In the genomic region with DNA sequence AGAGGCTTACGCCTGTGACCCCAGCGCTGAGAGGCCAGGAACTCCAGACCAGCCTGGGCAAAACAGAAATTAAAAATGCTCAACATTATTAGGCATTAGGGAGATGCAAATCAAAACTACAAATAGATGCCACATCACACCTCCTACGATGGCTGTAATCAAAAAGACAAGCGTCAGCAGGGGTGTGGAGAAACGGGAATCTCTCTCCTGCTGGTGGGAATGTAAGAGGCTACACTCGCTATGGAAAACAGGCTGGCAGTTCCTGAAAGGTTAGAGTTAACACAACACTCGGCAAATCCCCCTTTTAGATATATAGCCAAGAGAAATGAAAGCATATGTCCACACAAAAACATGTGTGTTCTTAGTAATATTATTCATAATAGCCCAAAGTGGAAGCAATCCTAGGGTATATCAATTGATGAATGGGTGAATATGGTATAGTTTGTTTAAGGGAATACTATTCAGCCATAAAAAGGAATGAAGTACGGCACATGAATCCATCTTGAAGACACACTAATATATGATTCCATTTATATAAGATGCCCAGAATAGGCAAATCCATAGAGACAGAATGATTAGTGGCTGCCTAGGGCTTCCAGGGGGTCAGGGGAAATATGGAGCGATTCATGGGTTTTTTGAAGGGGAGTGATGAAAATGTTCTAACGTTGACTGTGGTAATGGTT, we compare ENCODE assay signal across 26 cellular contexts. TPM values are rescaled to one million over a fixed set of nuclear protein-coding genes. Genes with fewer than 3 reads are reported as not detected.
A peak's percentile ranks its signal among the peaks of the same experiment; 100 is the strongest.
DNase-seq lines count a peak whose midpoint lies in the region; ATAC-seq and TF ChIP-seq lines count a peak whose summit lies in the region.
"Had no signal": no experiment of that assay in that cellular context is flagged by ENCODE, and none has a peak within 500 bp of the region (broad histone marks: within the 10 kb centered on the region; RNA-seq: fewer than 3 reads in every experiment).

No MANE protein-coding gene starts in this region.

- H2AFZ ChIP-seq in mammary epithelial cell (ENCODE audit: low read depth, low read length), result no peak overlapping the region

- no peaks in the 10 kb centered on the region for H3K9me3 ChIP-seq in mammary epithelial cell (replicated peaks; ENCODE audit: insufficient read depth, low read length)
- H3K9me3 ChIP-seq in endodermal cell (ENCODE audit: control insufficient read depth, low read length), result no peaks in the 10 kb centered on the region
- no peaks in the 10 kb centered on the region for H3K9me3 ChIP-seq in body of pancreas
- H3K9me3 ChIP-seq: ascending aorta, left lung, MG63, tibial nerve had no signal

- no peaks in the 10 kb centered on the region for H3K27me3 ChIP-seq in mammary epithelial cell (ENCODE audit: insufficient read depth, low read length)
- H3K27me3 ChIP-seq in endodermal cell (ENCODE audit: control insufficient read depth, insufficient read depth, low read length, poor library complexity, severe bottlenecking), result no peaks in the 10 kb centered on the region
- no peaks in the 10 kb centered on the region for H3K27me3 ChIP-seq in body of pancreas
- H3K27me3 ChIP-seq: ascending aorta, MG63 had no signal

- no peak overlapping the region for H3K27ac ChIP-seq in mammary epithelial cell (ENCODE audit: insufficient read depth, low read depth, low read length)
- no peak overlapping the region for H3K27ac ChIP-seq in endodermal cell (ENCODE audit: low read depth, low read length)
- H3K27ac ChIP-seq in body of pancreas, result no peak overlapping the region
- H3K27ac ChIP-seq: ascending aorta, left lung, tibial nerve had no signal

- dilution Hi-C loops in mammary epithelial cell (cut with HindIII; ENCODE audit: low sequenced_read_pairs), result loop anchor here (5.0 kb wide), 2 partner anchors 72 to 107 kb away; no protein-coding TSS in a partner anchor

- CTCF ChIA-PET in MCF 10A (lab: Yijun Ruan, JAX) (interaction anchor here (0.7 kb wide), 1 partner anchor 33 kb away, joined by 4 read pairs; no protein-coding TSS in a partner anchor), mammary epithelial cell (lab: Charles Lee; ENCODE audit: low non-redundant PET) (no interaction called here), T-cell (lab: Charles Lee) (no interaction called here)

- H3K4me3 Mint-ChIP-seq in MCF 10A (ENCODE audit: unreplicated experiment), result peak overlapping the region; percentile 92
- H3K4me3 Mint-ChIP-seq in T-cell, result peak overlapping the region; percentile 5 to 74 (median 62)
- no peak overlapping the region for H3K4me3 Mint-ChIP-seq in endodermal cell
- peak overlapping the region; percentile 59 for H3K4me3 Mint-ChIP-seq in progenitor cell of endocrine pancreas (ENCODE audit: low read depth)

- peaks cover 17% of the 10 kb centered on the region for H3K4me1 ChIP-seq in mammary epithelial cell (ENCODE audit: insufficient read depth, low read length)
- no peaks in the 10 kb centered on the region for H3K4me1 ChIP-seq in endodermal cell (ENCODE audit: control insufficient read depth, insufficient read depth, low read length)
- peaks cover 14% of the 10 kb centered on the region for H3K4me1 ChIP-seq in body of pancreas

- POLR2A ChIA-PET in MCF 10A (lab: Yijun Ruan, JAX) (interaction anchor here (0.7 kb wide), 1 partner anchor 47 kb away, joined by 3 read pairs; no protein-coding TSS in a partner anchor), T-cell (lab: Charles Lee) (no interaction called here)

- H3K27me3 Mint-ChIP-seq in MCF 10A (ENCODE audit: insufficient read depth, unreplicated experiment) (no peaks in the 10 kb centered on the region), T-cell (peaks cover 11 to 12% of the 10 kb centered on the region in 2 donors), endodermal cell (ENCODE audit: insufficient read depth) (peaks cover 17% of the 10 kb centered on the region), progenitor cell of endocrine pancreas (peaks cover 18% of the 10 kb centered on the region)

- no peak overlapping the region for H3K4me2 ChIP-seq in mammary epithelial cell (ENCODE audit: insufficient read depth, low read depth, low read length)

- no peak for ATAC-seq in T-cell (replicated peaks in 1 of 4)
- ATAC-seq in body of pancreas, result no peak
- ATAC-seq: left lung; right cardiac atrium; stimulated activated naive B cell treated with anti-CD40 and anti-IgM and Interleukin-4, amounts not matched to agents 10 μg/mL and 1 μg/mL and 100 μg/mL, for 72 hours had no signal

- in situ Hi-C loops in mammary epithelial cell (cut with MboI; ENCODE audit: low sequenced_read_pairs in 2 of 2), result no loop called here

- no peak for TF ChIP-seq CTCF in MCF 10A (IDR thresholded peaks at IDR 0.05; ENCODE audit: unreplicated experiment)
- peak in 1 of 2 donors; percentile 1 for TF ChIP-seq CTCF in mammary epithelial cell (conservative IDR thresholded peaks at IDR 0.05 in 1 of 2, IDR thresholded peaks at IDR 0.05 in 1 of 2; ENCODE audit: extremely low read depth in 1 of 2, insufficient read depth in 1 of 2, low read depth in 1 of 2, low read length in 2 of 2)
- peak; percentile 49 for TF ChIP-seq CTCF in endodermal cell (conservative IDR thresholded peaks at IDR 0.05)
- TF ChIP-seq CTCF in progenitor cell of endocrine pancreas (IDR thresholded peaks at IDR 0.05; ENCODE audit: unreplicated experiment), result no peak
- TF ChIP-seq CTCF in body of pancreas (IDR thresholded peaks at IDR 0.05), result no peak

- H3K4me1 Mint-ChIP-seq in MCF 10A (ENCODE audit: insufficient read depth, unreplicated experiment) (no peaks in the 10 kb centered on the region), T-cell (peaks cover 8 to 20% (median 10%) of the 10 kb centered on the region in 3 donors), endodermal cell (no peaks in the 10 kb centered on the region), progenitor cell of endocrine pancreas (ENCODE audit: low read depth) (no peaks in the 10 kb centered on the region)

- H3K9ac ChIP-seq in mammary epithelial cell (ENCODE audit: insufficient read depth, low read length) (no peak overlapping the region), endodermal cell (ENCODE audit: extremely low read depth, low read length, poor library complexity, severe bottlenecking) (no peak overlapping the region)

- H3K36me3 ChIP-seq in mammary epithelial cell (ENCODE audit: insufficient read depth, low read length) (no peaks in the 10 kb centered on the region), endodermal cell (ENCODE audit: control insufficient read depth, insufficient read depth, low read length) (no peaks in the 10 kb centered on the region), body of pancreas (replicated peaks in 1 of 2; ENCODE audit: insufficient read depth in 1 of 2, low read depth in 2 of 2) (no peaks in the 10 kb centered on the region)
- H3K36me3 ChIP-seq: ascending aorta, left lung, tibial nerve had no signal

- BruUV-seq in MCF 10A (replicated peaks; lab: Mats Ljungman, UMichigan), result no TSS peak
- BruUV-seq in mammary epithelial cell (replicated peaks; lab: Mats Ljungman, UMichigan), result no TSS peak

- no peak for TF ChIP-seq POLR2A in body of pancreas (IDR thresholded peaks at IDR 0.05)

- WGBS in mammary epithelial cell (ENCODE audit: low coverage, missing lambda C conversion rate), result 49% methylated on average over 10 of the region's 10 CpGs
- 74 to 76% methylated on average over 8 to 9 of the region's 10 CpGs for WGBS in endodermal cell (ENCODE audit: insufficient coverage in 1 of 2, insufficient read length in 1 of 2), 2 experiments
- 67% methylated on average over 10 of the region's 10 CpGs for WGBS in body of pancreas, 2 donors

- H4K20me1 ChIP-seq in mammary epithelial cell (ENCODE audit: insufficient read depth, low read length), result no peaks in the 10 kb centered on the region

- no peak overlapping the region for H3K4me3 ChIP-seq in mammary epithelial cell (replicated peaks in 1 of 3; ENCODE audit: insufficient read depth in 1 of 3, low read depth in 2 of 3, low read length in 3 of 3)
- H3K4me3 ChIP-seq in endodermal cell (ENCODE audit: low read length), result no peak overlapping the region
- H3K4me3 ChIP-seq in body of pancreas, result no peak overlapping the region
- H3K4me3 ChIP-seq: ascending aorta, left lung, tibial nerve had no signal

- H3K36me3 Mint-ChIP-seq in MCF 10A (ENCODE audit: insufficient read depth, unreplicated experiment), result peaks cover 9% of the 10 kb centered on the region
- H3K36me3 Mint-ChIP-seq in T-cell, result no peaks in the 10 kb centered on the region
- no peaks in the 10 kb centered on the region for H3K36me3 Mint-ChIP-seq in endodermal cell (ENCODE audit: low read depth)
- H3K36me3 Mint-ChIP-seq in progenitor cell of endocrine pancreas (ENCODE audit: insufficient read depth), result peaks cover 3% of the 10 kb centered on the region

- DNase-seq in MCF 10A (ENCODE audit: unreplicated experiment), result no peak
- DNase-seq in mammary epithelial cell, result no peak
- DNase-seq in T-cell, result no peak
- peak; percentile 60 for DNase-seq in endodermal cell
- no peak for DNase-seq in progenitor cell of endocrine pancreas (ENCODE audit: low spot score, unreplicated experiment)
- DNase-seq in iPS-NIHi11 (ENCODE audit: low spot score), result no peak
- no peak for DNase-seq in body of pancreas
- no peak for DNase-seq in HT-29 (ENCODE audit: low spot score)
- DNase-seq: activated CD8-positive, alpha-beta memory T cell treated with anti-CD3 and anti-CD28 coated beads for 24 hours; activated effector memory CD4-positive, alpha-beta T cell treated with anti-CD3 and anti-CD28 coated beads, Interleukin-2, amount 50 U/mL, for 16 hours; effector memory CD4-positive, alpha-beta T cell; glutamatergic neuron; left lung; MG63; NCI-H146; NCI-H774; OCI-M1; right cardiac atrium; Right ventricle myocardium superior; stimulated activated naive B cell treated with anti-CD40 and anti-IgM and Interleukin-4, amounts not matched to agents 10 μg/mL and 1 μg/mL and 100 μg/mL, for 72 hours had no signal

- H3K27ac Mint-ChIP-seq in MCF 10A (ENCODE audit: low read depth, unreplicated experiment), result no peak overlapping the region
- H3K27ac Mint-ChIP-seq in T-cell, result no peak overlapping the region
- no peak overlapping the region for H3K27ac Mint-ChIP-seq in endodermal cell
- no peak overlapping the region for H3K27ac Mint-ChIP-seq in progenitor cell of endocrine pancreas

- intact Hi-C loops in MCF 10A (cut with micrococcal nuclease) (no loop called here), mammary epithelial cell (cut with micrococcal nuclease) (no loop called here), body of pancreas (cut with DNase I) (no loop called here)

- H3K79me2 ChIP-seq in mammary epithelial cell (ENCODE audit: insufficient read depth, low read length), result peaks cover 21% of the 10 kb centered on the region

- H3K9me3 Mint-ChIP-seq in MCF 10A (ENCODE audit: unreplicated experiment), result no peaks in the 10 kb centered on the region
- H3K9me3 Mint-ChIP-seq in T-cell, result no peaks in the 10 kb centered on the region
- no peaks in the 10 kb centered on the region for H3K9me3 Mint-ChIP-seq in endodermal cell
- H3K9me3 Mint-ChIP-seq in progenitor cell of endocrine pancreas (ENCODE audit: low read depth), result no peaks in the 10 kb centered on the region
- H3K9me3 Mint-ChIP-seq: stimulated activated naive B cell treated with anti-CD40 and anti-IgM and Interleukin-4, amounts not matched to agents 10 μg/mL and 1 μg/mL and 100 μg/mL, for 72 hours had no signal

RNA-seq across cellular contexts. Expression of a gene that starts 1.8 kb away (rescaled TPM):
- total RNA-seq in MCF 10A (2022) (34.9 and 45.2 TPM in 2 replicates), mammary epithelial cell (10 to 100 TPM; 13.3 to 44.5 TPM), T-cell (10 to 100 TPM; 29.3 to 44.1 (median 39.2) TPM), endodermal cell (10 to 100 TPM; 34.8 to 37.0 TPM), progenitor cell of endocrine pancreas (55.0 and 60.8 TPM in 2 replicates), body of pancreas (10 to 100 TPM; 10.6 to 23.7 TPM)
- 15.7 TPM for polyA plus RNA-seq in mammary epithelial cell
- polyA minus RNA-seq in mammary epithelial cell, result 56.5 TPM
- polyA plus RNA-seq in endodermal cell (2013, experiment 1 of 2), result 31.7 TPM
- polyA plus RNA-seq in endodermal cell (2013, experiment 2 of 2), result 25.0 TPM
- total RNA-seq in HT-29 (2014; rRNA removed; shearing (Covaris generic)), result 15.3 and 19.4 TPM in 2 replicates

RNA-seq across cellular contexts. Expression of a gene that starts 12.1 kb away (rescaled TPM):
- not detected in 2 replicates for total RNA-seq in MCF 10A (2022)
- not detected for total RNA-seq in mammary epithelial cell
- polyA plus RNA-seq in mammary epithelial cell, result not detected
- not detected for polyA minus RNA-seq in mammary epithelial cell
- under 1 TPM in 3 of 5 donors, not detected in 2; 0.51 to 0.76 (median 0.59) TPM for total RNA-seq in T-cell
- total RNA-seq in endodermal cell, result not detected
- polyA plus RNA-seq in endodermal cell (2013, experiment 1 of 2), result not detected
- polyA plus RNA-seq in endodermal cell (2013, experiment 2 of 2), result not detected
- not detected in 2 replicates for total RNA-seq in progenitor cell of endocrine pancreas
- total RNA-seq in body of pancreas, result not detected
- total RNA-seq in HT-29 (2014; rRNA removed; shearing (Covaris generic)), result not detected in 2 replicates
- total RNA-seq: ascending aorta; cerebellum; left lung; mononuclear cell; omental fat pad; right cardiac atrium; Right ventricle myocardium superior; T-helper 1 cell treated with Interleukin-12 subunit alpha and Interleukin-12 subunit beta and Interleukin-4 antibody, amounts not matched to agents 30 ng/mL and 1 ng/mL, for 36 hours; tibial nerve had no signal
- polyA plus RNA-seq: right cardiac atrium had no signal

RNA-seq across cellular contexts. Expression of a gene that starts 25.5 kb away (rescaled TPM):
- not detected in 2 replicates for total RNA-seq in MCF 10A (2022)
- total RNA-seq in mammary epithelial cell, result not detected
- not detected for polyA plus RNA-seq in mammary epithelial cell
- not detected for polyA minus RNA-seq in mammary epithelial cell
- not detected for total RNA-seq in T-cell
- total RNA-seq in endodermal cell, result not detected
- polyA plus RNA-seq in endodermal cell (2013, experiment 1 of 2), result not detected
- not detected for polyA plus RNA-seq in endodermal cell (2013, experiment 2 of 2)
- total RNA-seq in progenitor cell of endocrine pancreas, result not detected in 2 replicates
- total RNA-seq in body of pancreas, result not detected
- total RNA-seq in HT-29 (2014; rRNA removed; shearing (Covaris generic)), result not detected in 2 replicates
- total RNA-seq: ascending aorta; left lung; mononuclear cell; omental fat pad; right cardiac atrium; Right ventricle myocardium superior; T-helper 1 cell treated with Interleukin-12 subunit alpha and Interleukin-12 subunit beta and Interleukin-4 antibody, amounts not matched to agents 30 ng/mL and 1 ng/mL, for 36 hours had no signal
- polyA plus RNA-seq: right cardiac atrium had no signal

RNA-seq across cellular contexts. Expression of a gene that starts 32.4 kb away (rescaled TPM):
- total RNA-seq in MCF 10A (2022) (not detected in 2 replicates), mammary epithelial cell (not detected), T-cell (10 to 100 TPM in 1 of 5 donors, not detected in 4; 13.2 TPM), endodermal cell (1 to 10 TPM in 1 of 2 donors, not detected in 1; 1.2 TPM), progenitor cell of endocrine pancreas (not detected in 2 replicates), body of pancreas (10 to 100 TPM in 1 of 2 donors, 1 to 10 TPM in 1; 6.0 to 23.4 TPM)
- polyA plus RNA-seq in mammary epithelial cell, result not detected
- polyA minus RNA-seq in mammary epithelial cell, result 2.5 TPM
- not detected for polyA plus RNA-seq in endodermal cell (2013, experiment 1 of 2)
- polyA plus RNA-seq in endodermal cell (2013, experiment 2 of 2), result not detected
- total RNA-seq in HT-29 (2014; rRNA removed; shearing (Covaris generic)), result not detected in 2 replicates
- total RNA-seq: T-helper 1 cell treated with Interleukin-12 subunit alpha and Interleukin-12 subunit beta and Interleukin-4 antibody, amounts not matched to agents 30 ng/mL and 1 ng/mL, for 36 hours had no signal

RNA-seq across cellular contexts. Expression of a gene that starts 36.2 kb away (rescaled TPM):
- 2.2 and 2.9 TPM in 2 replicates for total RNA-seq in MCF 10A (2022)
- 1 to 10 TPM in 1 of 2 donors, not detected in 1; 1.9 TPM for total RNA-seq in mammary epithelial cell
- 1.3 TPM for polyA plus RNA-seq in mammary epithelial cell
- not detected for polyA minus RNA-seq in mammary epithelial cell
- total RNA-seq in T-cell, result 1 to 10 TPM in 3 of 5 donors, not detected in 2; 5.5 to 6.4 (median 6.0) TPM
- total RNA-seq in endodermal cell, result 1 to 10 TPM in 1 of 2 donors, not detected in 1; 1.1 TPM
- not detected for polyA plus RNA-seq in endodermal cell (2013, experiment 1 of 2)
- polyA plus RNA-seq in endodermal cell (2013, experiment 2 of 2), result not detected
- total RNA-seq in progenitor cell of endocrine pancreas, result not detected in 2 replicates
- not detected for total RNA-seq in body of pancreas
- not detected in 2 replicates for total RNA-seq in HT-29 (2014; rRNA removed; shearing (Covaris generic))
- total RNA-seq: T-helper 1 cell treated with Interleukin-12 subunit alpha and Interleukin-12 subunit beta and Interleukin-4 antibody, amounts not matched to agents 30 ng/mL and 1 ng/mL, for 36 hours had no signal
